In genomic region chr10:43872644-43873043, GRCh38 we compare ENCODE assay signal across 16 cellular contexts.
DNase-seq lines count a peak whose midpoint lies in the region; ATAC-seq and FAIRE-seq lines count a peak whose summit lies in the region.
"Had no signal": no experiment of that assay in that cellular context is flagged by ENCODE, and none has a peak within 500 bp of the region (broad histone marks: within the 10 kb centered on the region; RNA-seq: fewer than 3 reads in every experiment).

No MANE protein-coding gene starts in this region.

- intact Hi-C loops in left colon (cut with DNase I, micrococcal nuclease), result no loop called here

- FAIRE-seq in HTR-8/SVneo (lab: Jason Lieb, UNC), result peak; percentile 67
- FAIRE-seq: GM12891 had no signal

- DNase-seq in activated naive CD8-positive, alpha-beta T cell treated with anti-CD3 and anti-CD28 coated beads, Interleukin-2, amount 50 U/mL, for 24 hours, result no peak
- no peak for DNase-seq in activated naive CD8-positive, alpha-beta T cell treated with anti-CD3 and anti-CD28 coated beads for 36 hours
- DNase-seq in HTR-8/SVneo (ENCODE audit: insufficient read length, low spot score) (no peak), islet precursor cell (peak; percentile 41), left colon (no peak), NCI-H2081 treated with DMSO at 0.1 percent for 48 hours (lab: John Stamatoyannopoulos, UW) (no peak)
- DNase-seq in stimulated activated CD8-positive, alpha-beta memory T cell treated with anti-CD3 and anti-CD28 coated beads, Interleukin-4, amount 100 ng/mL, for 48 hours, result peak; percentile 7
- DNase-seq in stimulated activated CD4-positive, alpha-beta T cell treated with anti-CD3 and anti-CD28 coated beads, Interleukin-4, amount 100 ng/mL, for 1 hour, result no peak
- DNase-seq: ACHN; C1 segment of cervical spinal cord; Calu3; CD4-positive, alpha-beta T cell; DMS 273 treated with DMSO at 0.1 percent for 48 hours; GOT3; H9 had no signal

- no peaks in the 10 kb centered on the region for H3K36me3 Mint-ChIP-seq in activated naive CD8-positive, alpha-beta T cell treated with anti-CD3 and anti-CD28 coated beads, Interleukin-2, amount 50 U/mL, for 24 hours (ENCODE audit: low read depth)
- no peaks in the 10 kb centered on the region for H3K36me3 Mint-ChIP-seq in activated naive CD8-positive, alpha-beta T cell treated with anti-CD3 and anti-CD28 coated beads for 36 hours

- no peaks in the 10 kb centered on the region for H3K27me3 Mint-ChIP-seq in activated naive CD8-positive, alpha-beta T cell treated with anti-CD3 and anti-CD28 coated beads, Interleukin-2, amount 50 U/mL, for 24 hours
- no peaks in the 10 kb centered on the region for H3K27me3 Mint-ChIP-seq in activated naive CD8-positive, alpha-beta T cell treated with anti-CD3 and anti-CD28 coated beads for 36 hours
- H3K27me3 Mint-ChIP-seq: CD4-positive, alpha-beta T cell had no signal

- peak; percentile 21 for ATAC-seq in activated naive CD8-positive, alpha-beta T cell treated with anti-CD3 and anti-CD28 coated beads, Interleukin-2, amount 50 U/mL, for 24 hours
- ATAC-seq in left colon, result no peak

- no peaks in the 10 kb centered on the region for H3K4me1 Mint-ChIP-seq in activated naive CD8-positive, alpha-beta T cell treated with anti-CD3 and anti-CD28 coated beads, Interleukin-2, amount 50 U/mL, for 24 hours
- H3K4me1 Mint-ChIP-seq in activated naive CD8-positive, alpha-beta T cell treated with anti-CD3 and anti-CD28 coated beads for 36 hours, result no peaks in the 10 kb centered on the region

- no peaks in the 10 kb centered on the region for H3K9me3 Mint-ChIP-seq in activated naive CD8-positive, alpha-beta T cell treated with anti-CD3 and anti-CD28 coated beads, Interleukin-2, amount 50 U/mL, for 24 hours
- H3K9me3 Mint-ChIP-seq in activated naive CD8-positive, alpha-beta T cell treated with anti-CD3 and anti-CD28 coated beads for 36 hours, result no peaks in the 10 kb centered on the region
- H3K9me3 Mint-ChIP-seq: CD4-positive, alpha-beta T cell; H9 had no signal

- H3K27ac Mint-ChIP-seq in activated naive CD8-positive, alpha-beta T cell treated with anti-CD3 and anti-CD28 coated beads, Interleukin-2, amount 50 U/mL, for 24 hours, result no peak overlapping the region
- H3K27ac Mint-ChIP-seq in activated naive CD8-positive, alpha-beta T cell treated with anti-CD3 and anti-CD28 coated beads for 36 hours, result no peak overlapping the region
- H3K27ac Mint-ChIP-seq: CD4-positive, alpha-beta T cell; H9 had no signal

- H3K4me3 Mint-ChIP-seq in activated naive CD8-positive, alpha-beta T cell treated with anti-CD3 and anti-CD28 coated beads, Interleukin-2, amount 50 U/mL, for 24 hours, result no peak overlapping the region
- H3K4me3 Mint-ChIP-seq in activated naive CD8-positive, alpha-beta T cell treated with anti-CD3 and anti-CD28 coated beads for 36 hours, result no peak overlapping the region
- H3K4me3 Mint-ChIP-seq: CD4-positive, alpha-beta T cell; H9 had no signal

Comparison
In these comparisons a context has a peak if more than half of its experiments do, and no peak if none do; other contexts are left out.
1. DNase-seq: peak in islet precursor cell (single experiment) and stimulated activated CD8-positive, alpha-beta memory T cell treated with anti-CD3 and anti-CD28 coated beads, Interleukin-4, amount 100 ng/mL, for 48 hours (single experiment); none in activated naive CD8-positive, alpha-beta T cell treated with anti-CD3 and anti-CD28 coated beads, Interleukin-2, amount 50 U/mL, for 24 hours (single experiment), activated naive CD8-positive, alpha-beta T cell treated with anti-CD3 and anti-CD28 coated beads for 36 hours (single experiment), HTR-8/SVneo (single experiment), stimulated activated CD4-positive, alpha-beta T cell treated with anti-CD3 and anti-CD28 coated beads, Interleukin-4, amount 100 ng/mL, for 1 hour (single experiment), left colon (0 of 2) and NCI-H2081 treated with DMSO at 0.1 percent for 48 hours (single experiment).